Comparison of ENCODE assay signal across 1 cellular context in genomic region chr14:89352976-89353817, GRCh38.
TF ChIP-seq lines count a peak whose summit lies in the region.

No MANE protein-coding gene starts in this region.

TF ChIP-seq in SK-N-SH treated with all-trans-retinoic acid at 6 μM for 48 hours, 23 proteins besides CTCF, POLR2A, EP300 and RAD21 (continued from another document):
- TF ChIP-seq BACH2 (CRISPR knock-in tag; IDR thresholded peaks at IDR 0.05; ENCODE audit: borderline replicate concordance) (no peak), ZFP3 (CRISPR knock-in tag; IDR thresholded peaks at IDR 0.05) (no peak), PPARA (CRISPR knock-in tag; IDR thresholded peaks at IDR 0.05; ENCODE audit: borderline replicate concordance) (no peak)
TF ChIP-seq in SK-N-SH treated with all-trans-retinoic acid at 6 μM for 48 hours: peak in this region for 0.
